In genomic region chr13:21297914-21298831, GRCh38 we compare ENCODE assay signal across 8 cellular contexts.
DNase-seq lines count a peak whose midpoint lies in the region; FAIRE-seq lines count a peak whose summit lies in the region.

No MANE protein-coding gene starts in this region.

- peaks cover 16% of the 10 kb centered on the region for H3K4me1 ChIP-seq in neuron (ENCODE audit: insufficient read depth, low read length)

- peak overlapping the region; percentile 77 for H2AFZ ChIP-seq in neuron (ENCODE audit: low read depth, low read length)

- H3K27me3 ChIP-seq in MG63 (no peaks in the 10 kb centered on the region), neuron (ENCODE audit: insufficient read depth, low read length) (no peaks in the 10 kb centered on the region)

- H3K4me3 ChIP-seq in MG63 (peak overlapping the region; percentile 68), neuron (ENCODE audit: low read length) (peak overlapping the region; percentile 96)

- no peak for FAIRE-seq in frontal cortex (lab: Jason Lieb, UNC)

- DNase-seq in GF-D8 (lab: John Stamatoyannopoulos, UW) (peak; percentile 82), HCEC 1CT (peak; percentile 90), MG63 (peak; percentile 83), SIG-M5 (lab: John Stamatoyannopoulos, UW) (peak; percentile 71), frontal cortex (ENCODE audit: low spot score in 2 of 2) (peak; percentile 92 to 95), stromal cell of bone marrow (ENCODE audit: low read depth) (peak; percentile 82)
- DNase-seq in activated naive CD4-positive, alpha-beta T cell (lab: John Stamatoyannopoulos, UW), result peak; percentile 56 to 80 (median 66)

- H3K36me3 ChIP-seq in MG63 (peaks cover 3% of the 10 kb centered on the region), neuron (ENCODE audit: insufficient read depth, low read length) (peaks cover under 1% of the 10 kb centered on the region)

- H3K9me3 ChIP-seq in MG63 (no peaks in the 10 kb centered on the region), neuron (ENCODE audit: low read length) (no peaks in the 10 kb centered on the region)

Comparison
In these comparisons a context has a peak if more than half of its experiments do, and no peak if none do; other contexts are left out.
1. Peak in every context shown above with its lines: DNase-seq and H3K4me3 ChIP-seq.